Comparison of ENCODE assay signal across 1 cellular context in the genomic region with DNA sequence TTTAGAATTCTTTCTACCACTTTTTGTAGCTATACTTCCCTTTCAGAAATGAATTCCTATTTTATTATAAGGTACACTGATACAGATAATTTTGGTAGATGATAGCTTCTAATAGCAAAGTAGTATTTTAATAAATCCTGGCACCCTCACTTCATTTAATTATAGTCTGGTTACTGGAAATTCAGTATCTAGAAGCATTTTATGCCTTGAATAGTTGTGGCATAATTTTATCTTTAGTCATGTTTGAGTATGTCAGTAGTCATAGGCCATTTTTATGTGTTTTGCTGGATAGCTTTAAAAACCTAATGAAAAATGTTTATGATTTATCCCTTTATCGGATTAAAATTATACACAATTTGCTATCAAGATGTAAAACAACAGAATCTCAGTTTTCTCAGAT.
TF ChIP-seq lines count a peak whose summit lies in the region.

No MANE protein-coding gene starts in this region.

TF ChIP-seq in SK-N-SH treated with all-trans-retinoic acid at 6 μM for 48 hours, 23 proteins besides CTCF, POLR2A, EP300 and RAD21 (continued from another document):
- TF ChIP-seq PATZ1 (CRISPR knock-in tag; IDR thresholded peaks at IDR 0.05; ENCODE audit: borderline replicate concordance) (no peak), ISL1 (CRISPR knock-in tag; IDR thresholded peaks at IDR 0.05) (peak; percentile 57)
